In the genomic region with DNA sequence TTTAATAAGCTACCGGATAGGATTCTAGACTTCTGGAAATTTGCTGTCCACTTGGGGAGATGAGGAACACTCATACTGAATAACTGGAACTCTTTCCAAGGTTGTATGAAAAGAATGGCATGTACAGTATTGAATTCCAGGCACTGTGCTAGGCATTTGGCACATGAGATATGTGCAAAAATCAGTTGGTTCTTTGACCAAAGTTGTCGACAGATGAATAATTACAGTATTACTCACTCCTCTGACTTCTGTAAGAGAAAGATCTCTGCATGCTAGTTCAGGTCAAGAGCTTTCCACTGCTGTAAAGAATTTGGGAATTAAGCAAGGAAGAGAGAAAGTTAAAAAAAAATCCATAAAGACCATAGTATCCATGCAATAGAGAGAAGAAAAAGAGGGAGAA, we compare ENCODE assay signal across 22 cellular contexts.
DNase-seq lines count a peak whose midpoint lies in the region; ATAC-seq, FAIRE-seq and TF ChIP-seq lines count a peak whose summit lies in the region.
"Had no signal": no experiment of that assay in that cellular context is flagged by ENCODE, and none has a peak within 500 bp of the region (broad histone marks: within the 10 kb centered on the region; RNA-seq: fewer than 3 reads in every experiment).

No MANE protein-coding gene starts in this region.

- DNase-seq in activated naive CD4-positive, alpha-beta T cell treated with Interleukin-2 at 50 U/mL for 16 hours = no peak
- DNase-seq in astrocyte (ENCODE audit: low read depth) (peak; percentile 31), epithelial cell of esophagus (ENCODE audit: low read depth) (peak; percentile 72), foreskin keratinocyte (peak; percentile 77 to 86), DMS 273 (lab: John Stamatoyannopoulos, UW; ENCODE audit: unreplicated experiment) (no peak)
- DNase-seq: CD4-positive, alpha-beta memory T cell; DMS 273 treated with DMSO at 0.1 percent for 48 hours; DMS53; DND-41; EL; GM23248 had no signal

- H3K27ac ChIP-seq in astrocyte (ENCODE audit: low read depth, low read length) (no peak overlapping the region), foreskin keratinocyte (peak overlapping the region; percentile 48)
- H3K27ac ChIP-seq: 22Rv1, A549, BLaER1, GM23248 had no signal

- no peaks in the 10 kb centered on the region for H3K36me3 ChIP-seq in astrocyte (ENCODE audit: insufficient read depth, low read length)
- H3K36me3 ChIP-seq: BLaER1, HAP-1 had no signal

- ATAC-seq in foreskin keratinocyte (peak; percentile 42), HG03432 (IDR thresholded peaks at IDR 0.05; ENCODE audit: unreplicated experiment) (no peak), GM18870 (IDR thresholded peaks at IDR 0.05; ENCODE audit: unreplicated experiment) (no peak)
- ATAC-seq: A549, HepG2 had no signal

- no peaks in the 10 kb centered on the region for H3K4me1 ChIP-seq in astrocyte (ENCODE audit: insufficient read depth, low read length)
- H3K4me1 ChIP-seq in foreskin keratinocyte = peaks cover 27% of the 10 kb centered on the region
- H3K4me1 ChIP-seq: A549, BLaER1, HAP-1 had no signal

- H3K79me2 ChIP-seq in astrocyte (ENCODE audit: insufficient read depth, low read length) = no peaks in the 10 kb centered on the region

- no peaks in the 10 kb centered on the region for H4K20me1 ChIP-seq in astrocyte (ENCODE audit: insufficient read depth, low read length)
- H4K20me1 ChIP-seq: BLaER1 had no signal

- no peak overlapping the region for H3K9ac ChIP-seq in astrocyte (ENCODE audit: low read length)
- H3K9ac ChIP-seq: BLaER1, GM23248 had no signal

- no peaks in the 10 kb centered on the region for H3K27me3 ChIP-seq in astrocyte (ENCODE audit: insufficient read depth, low read length)
- H3K27me3 ChIP-seq in foreskin keratinocyte = no peaks in the 10 kb centered on the region
- H3K27me3 ChIP-seq: BLaER1 had no signal

- H3K27me3 Mint-ChIP-seq in activated naive CD4-positive, alpha-beta T cell treated with anti-CD3 and anti-CD28 coated beads, Interleukin-2, amount 50 U/mL, for 24 hours = no peaks in the 10 kb centered on the region
- peaks cover 10% of the 10 kb centered on the region for H3K27me3 Mint-ChIP-seq in astrocyte (ENCODE audit: low read depth, unreplicated experiment)
- H3K27me3 Mint-ChIP-seq: CD4-positive, alpha-beta memory T cell; IgD-negative memory B cell had no signal

- FAIRE-seq in astrocyte (lab: Jason Lieb, UNC) = no peak
- FAIRE-seq: A549, GM12891, HepG2 had no signal

- no peak overlapping the region for H2AFZ ChIP-seq in astrocyte (ENCODE audit: low read depth, low read length)
- H2AFZ ChIP-seq: GM23248 had no signal

- no peaks in the 10 kb centered on the region for H3K9me3 ChIP-seq in astrocyte (ENCODE audit: insufficient read depth, low read depth, low read length)
- H3K9me3 ChIP-seq: A549, BLaER1, HAP-1 had no signal

- H3K4me1 Mint-ChIP-seq in activated naive CD4-positive, alpha-beta T cell treated with anti-CD3 and anti-CD28 coated beads, Interleukin-2, amount 50 U/mL, for 24 hours = peaks cover 25% of the 10 kb centered on the region
- no peaks in the 10 kb centered on the region for H3K4me1 Mint-ChIP-seq in astrocyte (ENCODE audit: low read depth, unreplicated experiment)
- H3K4me1 Mint-ChIP-seq: CD14-positive monocyte, IgD-negative memory B cell had no signal

- no peak overlapping the region for H3K4me2 ChIP-seq in astrocyte (ENCODE audit: low read length)
- H3K4me2 ChIP-seq: A549, BLaER1 had no signal

- TF ChIP-seq CTCF in astrocyte (IDR thresholded peaks at IDR 0.05; ENCODE audit: insufficient read depth, low read depth, low read length) (no peak), epithelial cell of esophagus (IDR thresholded peaks at IDR 0.05; ENCODE audit: insufficient read depth, low read depth, low read length, missing control alignments) (no peak), foreskin keratinocyte (conservative IDR thresholded peaks at IDR 0.05) (no peak)

- no peak overlapping the region for H3K4me3 Mint-ChIP-seq in activated naive CD4-positive, alpha-beta T cell treated with anti-CD3 and anti-CD28 coated beads, Interleukin-2, amount 50 U/mL, for 24 hours
- H3K4me3 Mint-ChIP-seq in astrocyte (ENCODE audit: unreplicated experiment) = no peak overlapping the region
- H3K4me3 Mint-ChIP-seq: CD14-positive monocyte; CD4-positive, alpha-beta memory T cell; IgD-negative memory B cell had no signal

- H3K4me3 ChIP-seq in astrocyte (ENCODE audit: insufficient read depth, low read depth, low read length) (no peak overlapping the region), epithelial cell of esophagus (ENCODE audit: low read length) (no peak overlapping the region)
- H3K4me3 ChIP-seq: A549, BLaER1, GM23248, HAP-1 had no signal

- peaks cover 9% of the 10 kb centered on the region for H3K36me3 Mint-ChIP-seq in activated naive CD4-positive, alpha-beta T cell treated with anti-CD3 and anti-CD28 coated beads, Interleukin-2, amount 50 U/mL, for 24 hours
- H3K36me3 Mint-ChIP-seq in astrocyte (ENCODE audit: low read depth, unreplicated experiment) = no peaks in the 10 kb centered on the region
- H3K36me3 Mint-ChIP-seq: CD14-positive monocyte, IgD-negative memory B cell had no signal

- peak overlapping the region; percentile 0 for H3K27ac Mint-ChIP-seq in activated naive CD4-positive, alpha-beta T cell treated with anti-CD3 and anti-CD28 coated beads, Interleukin-2, amount 50 U/mL, for 24 hours
- no peak overlapping the region for H3K27ac Mint-ChIP-seq in astrocyte (ENCODE audit: unreplicated experiment)
- H3K27ac Mint-ChIP-seq: CD14-positive monocyte; CD4-positive, alpha-beta memory T cell; IgD-negative memory B cell had no signal

- H3K9me3 Mint-ChIP-seq in activated naive CD4-positive, alpha-beta T cell treated with anti-CD3 and anti-CD28 coated beads, Interleukin-2, amount 50 U/mL, for 24 hours = peaks cover 5% of the 10 kb centered on the region
- H3K9me3 Mint-ChIP-seq in astrocyte (ENCODE audit: unreplicated experiment) = peaks cover 2% of the 10 kb centered on the region

Comparison
In these comparisons a context has a peak if more than half of its experiments do, and no peak if none do; other contexts are left out.
1. DNase-seq: peak in astrocyte (single experiment), epithelial cell of esophagus (single experiment) and foreskin keratinocyte (2 of 2); none in activated naive CD4-positive, alpha-beta T cell treated with Interleukin-2 at 50 U/mL for 16 hours (single experiment) and DMS 273 (single experiment).